In genomic region chr6:90233994-90234393, GRCh38 we compare ENCODE assay signal across 13 cellular contexts.
A peak's percentile ranks its signal among the peaks of the same experiment; 100 is the strongest.
DNase-seq lines count a peak whose midpoint lies in the region; ATAC-seq and TF ChIP-seq lines count a peak whose summit lies in the region.
"Had no signal": no experiment of that assay in that cellular context is flagged by ENCODE, and none has a peak within 500 bp of the region (broad histone marks: within the 10 kb centered on the region; RNA-seq: fewer than 3 reads in every experiment).

No MANE protein-coding gene starts in this region.

- peaks cover 0 to 8% of the 10 kb centered on the region in 2 donors for H3K4me1 ChIP-seq in uterus

- no peak overlapping the region for H3K27ac ChIP-seq in uterus

- no peak overlapping the region for H3K4me3 ChIP-seq in uterus

- intact Hi-C loops in uterus (cut with DNase I; ENCODE audit: low total_unique reads) = no loop called here

- TF ChIP-seq CTCF in uterus (IDR thresholded peaks at IDR 0.05) (no peak), type B pancreatic cell (conservative IDR thresholded peaks at IDR 0.05) (no peak)

- DNase-seq in activated gamma-delta T cell treated with Interleukin-2 at 50 U/mL for 16 hours = peak; percentile 62
- DNase-seq in activated gamma-delta T cell (lab: John Stamatoyannopoulos, UW) = no peak
- DNase-seq in activated naive CD4-positive, alpha-beta T cell treated with anti-CD3 and anti-CD28 coated beads, Interleukin-2, amount 10 ng/mL, durations not matched to agents 7 days and 5 days = peak; percentile 91
- peak; percentile 69 for DNase-seq in stimulated activated CD4-positive, alpha-beta T cell treated with anti-CD3 and anti-CD28 coated beads, Interleukin-2, amount 100 ng/mL, for 4 hours (ENCODE audit: low read depth)
- no peak for DNase-seq in KBM-7
- DNase-seq in uterus = no peak
- no peak for DNase-seq in type B pancreatic cell (ENCODE audit: extremely low spot score, unreplicated experiment)
- DNase-seq: EL, HFFc6, NCI-H1048, OCI-M1 had no signal

- ATAC-seq in HG03108 (IDR thresholded peaks at IDR 0.05; ENCODE audit: unreplicated experiment) = no peak
- ATAC-seq: sciatic nerve had no signal

- H3K27me3 Mint-ChIP-seq in activated naive CD4-positive, alpha-beta T cell treated with anti-CD3 and anti-CD28 coated beads, Interleukin-2, amount 10 ng/mL, durations not matched to agents 7 days and 5 days = no peaks in the 10 kb centered on the region
- H3K27me3 Mint-ChIP-seq in type B pancreatic cell = no peaks in the 10 kb centered on the region

- H3K36me3 Mint-ChIP-seq in activated naive CD4-positive, alpha-beta T cell treated with anti-CD3 and anti-CD28 coated beads, Interleukin-2, amount 10 ng/mL, durations not matched to agents 7 days and 5 days = peaks cover 48% of the 10 kb centered on the region
- H3K36me3 Mint-ChIP-seq in type B pancreatic cell = peaks cover 5% of the 10 kb centered on the region

- CTCF ChIA-PET in activated naive CD4-positive, alpha-beta T cell treated with anti-CD3 and anti-CD28 coated beads, Interleukin-2, amount 10 ng/mL, durations not matched to agents 7 days and 5 days (lab: Charles Lee) = interaction anchor here (1.4 to 2.5 kb wide), 2 partner anchors 10 to 15 kb away, joined by 4 to 8 read pairs; no protein-coding TSS in a partner anchor

- no peaks in the 10 kb centered on the region for H3K27me3 ChIP-seq in uterus

- H3K9me3 Mint-ChIP-seq in activated naive CD4-positive, alpha-beta T cell treated with anti-CD3 and anti-CD28 coated beads, Interleukin-2, amount 10 ng/mL, durations not matched to agents 7 days and 5 days = no peaks in the 10 kb centered on the region
- H3K9me3 Mint-ChIP-seq in type B pancreatic cell = no peaks in the 10 kb centered on the region
- H3K9me3 Mint-ChIP-seq: HFFc6 had no signal

- no peaks in the 10 kb centered on the region for H3K9me3 ChIP-seq in uterus

- peaks cover 97% of the 10 kb centered on the region for H3K4me1 Mint-ChIP-seq in activated naive CD4-positive, alpha-beta T cell treated with anti-CD3 and anti-CD28 coated beads, Interleukin-2, amount 10 ng/mL, durations not matched to agents 7 days and 5 days
- H3K4me1 Mint-ChIP-seq in type B pancreatic cell (ENCODE audit: unreplicated experiment) = peaks cover 46% of the 10 kb centered on the region

- TF ChIP-seq POLR2A in uterus (IDR thresholded peaks at IDR 0.05) = no peak

- in situ Hi-C loops in KBM-7 (cut with MboI; ENCODE audit: low pct_unique_long_range_greater_than_20kb, low sequenced_read_pairs) = no loop called here

- peak overlapping the region; percentile 98 for H3K27ac Mint-ChIP-seq in activated naive CD4-positive, alpha-beta T cell treated with anti-CD3 and anti-CD28 coated beads, Interleukin-2, amount 10 ng/mL, durations not matched to agents 7 days and 5 days
- H3K27ac Mint-ChIP-seq in type B pancreatic cell = no peak overlapping the region
- H3K27ac Mint-ChIP-seq: HFFc6 had no signal

- peak overlapping the region; percentile 53 for H3K4me3 Mint-ChIP-seq in activated naive CD4-positive, alpha-beta T cell treated with anti-CD3 and anti-CD28 coated beads, Interleukin-2, amount 10 ng/mL, durations not matched to agents 7 days and 5 days
- H3K4me3 Mint-ChIP-seq in type B pancreatic cell = no peak overlapping the region
- H3K4me3 Mint-ChIP-seq: HFFc6 had no signal

- H3K36me3 ChIP-seq in uterus = no peaks in the 10 kb centered on the region

Comparison
In these comparisons a context has a peak if more than half of its experiments do, and no peak if none do; other contexts are left out.
1. DNase-seq: peak in activated gamma-delta T cell treated with Interleukin-2 at 50 U/mL for 16 hours (single experiment), activated naive CD4-positive, alpha-beta T cell treated with anti-CD3 and anti-CD28 coated beads, Interleukin-2, amount 10 ng/mL, durations not matched to agents 7 days and 5 days (single experiment) and stimulated activated CD4-positive, alpha-beta T cell treated with anti-CD3 and anti-CD28 coated beads, Interleukin-2, amount 100 ng/mL, for 4 hours (single experiment); none in activated gamma-delta T cell (single experiment), KBM-7 (single experiment), uterus (0 of 2) and type B pancreatic cell (single experiment).